8 cellular contexts compared by ENCODE assay signal in the genomic region with DNA sequence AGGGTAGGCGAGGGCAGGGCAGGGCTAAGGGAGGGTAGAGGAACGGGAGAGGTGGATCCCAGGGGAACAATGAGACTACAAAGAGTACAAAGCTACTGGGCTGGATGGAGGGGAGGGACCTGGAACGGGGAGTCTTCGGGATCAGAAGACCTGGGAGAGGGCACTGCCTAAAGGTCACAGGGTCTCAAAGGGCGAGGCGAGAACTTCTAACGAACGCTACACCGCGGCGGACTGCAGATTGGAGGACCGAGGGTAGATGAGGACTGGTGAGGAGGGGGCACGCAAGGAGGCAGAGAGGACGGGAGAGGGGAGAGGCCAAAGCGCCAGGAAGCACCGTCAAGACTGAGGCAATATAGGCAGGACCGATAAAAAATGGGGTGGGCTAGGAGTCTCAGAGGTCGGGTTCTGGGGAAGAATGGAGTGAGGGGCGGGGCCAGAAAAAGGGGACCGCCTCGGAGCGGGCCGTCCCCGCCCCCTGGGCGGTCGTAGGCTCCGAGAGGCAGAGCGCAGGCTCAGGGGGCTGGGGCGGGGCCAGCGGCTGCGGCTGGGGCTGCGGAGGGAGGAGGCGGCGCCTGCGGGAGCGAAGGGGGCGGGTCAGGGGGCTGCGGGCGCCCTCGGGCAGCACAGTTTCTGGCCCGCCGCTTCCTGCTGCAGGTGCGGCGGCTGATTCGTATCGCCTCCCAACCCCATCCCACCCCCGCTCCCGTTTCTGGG. TPM values are rescaled to one million over a fixed set of nuclear protein-coding genes. Genes with fewer than 3 reads are reported as not detected.
DNase-seq lines count a peak whose midpoint lies in the region; ATAC-seq and TF ChIP-seq lines count a peak whose summit lies in the region.

No MANE protein-coding gene starts in this region.

- H4K91ac ChIP-seq in trophoblast cell (ENCODE audit: low read depth, low read length) = peak overlapping the region; percentile 59

- H3K79me1 ChIP-seq in trophoblast cell (ENCODE audit: low read length) = peaks cover 46% of the 10 kb centered on the region

- H3K36me3 ChIP-seq in HUES64 (ENCODE audit: insufficient read depth, low read length) = no peaks in the 10 kb centered on the region
- no peaks in the 10 kb centered on the region for H3K36me3 ChIP-seq in cardiac muscle cell
- no peaks in the 10 kb centered on the region for H3K36me3 ChIP-seq in trophoblast cell (ENCODE audit: control insufficient read depth in 1 of 2, insufficient read depth in 2 of 2, low read length in 2 of 2)
- H3K36me3 ChIP-seq in thoracic aorta = no peaks in the 10 kb centered on the region

- H3K4me1 ChIP-seq in HUES64 (ENCODE audit: insufficient read depth, low read length) = no peaks in the 10 kb centered on the region
- peaks cover 28% of the 10 kb centered on the region for H3K4me1 ChIP-seq in cardiac muscle cell (ENCODE audit: low read depth)
- peaks cover 19 to 35% of the 10 kb centered on the region in 2 experiments for H3K4me1 ChIP-seq in trophoblast cell (ENCODE audit: control insufficient read depth in 1 of 2, insufficient read depth in 2 of 2, low read length in 2 of 2)
- peaks cover 11 to 36% of the 10 kb centered on the region in 2 donors for H3K4me1 ChIP-seq in thoracic aorta (ENCODE audit: control insufficient read depth in 1 of 2, low read depth in 2 of 2)

- H2AK5ac ChIP-seq in trophoblast cell (ENCODE audit: low read length) = peak overlapping the region; percentile 67

- H4K8ac ChIP-seq in trophoblast cell (ENCODE audit: low read depth, low read length) = peak overlapping the region; percentile 79

- peak overlapping the region; percentile 78 for H3K27ac Mint-ChIP-seq in activated T-helper 17 cell treated with anti-CD3 and anti-CD28 coated beads, Interleukin-2, amount 50 U/mL, for 72 hours

- ATAC-seq in activated T-helper 17 cell treated with anti-CD3 and anti-CD28 coated beads, Interleukin-2, amount 50 U/mL, for 72 hours (replicated peaks) = peak; percentile 38
- ATAC-seq in thoracic aorta (ENCODE audit: insufficient number of reproducible peaks, low FRiP score, low read depth) = no peak
- no peak for ATAC-seq in HG03196 (IDR thresholded peaks at IDR 0.05; ENCODE audit: unreplicated experiment)

- peaks cover 43% of the 10 kb centered on the region for H3K27me3 Mint-ChIP-seq in activated T-helper 17 cell treated with anti-CD3 and anti-CD28 coated beads, Interleukin-2, amount 50 U/mL, for 72 hours

- H3K36me3 Mint-ChIP-seq in activated T-helper 17 cell treated with anti-CD3 and anti-CD28 coated beads, Interleukin-2, amount 50 U/mL, for 72 hours (ENCODE audit: low read depth) = peaks cover 49% of the 10 kb centered on the region

- peak overlapping the region; percentile 58 for H3K14ac ChIP-seq in trophoblast cell (ENCODE audit: low read length)

- peak overlapping the region; percentile 24 for H4K12ac ChIP-seq in trophoblast cell (ENCODE audit: low read depth, low read length)

- peaks cover 25% of the 10 kb centered on the region for H3K79me2 ChIP-seq in trophoblast cell (ENCODE audit: control insufficient read depth, insufficient read depth, low read length, poor library complexity)

- H3K4me3 Mint-ChIP-seq in activated T-helper 17 cell treated with anti-CD3 and anti-CD28 coated beads, Interleukin-2, amount 50 U/mL, for 72 hours = peak overlapping the region; percentile 82

- H3K4me2 ChIP-seq in trophoblast cell (ENCODE audit: low read length) = peak overlapping the region; percentile 65

- peaks cover 45% of the 10 kb centered on the region for H3K4me1 Mint-ChIP-seq in activated T-helper 17 cell treated with anti-CD3 and anti-CD28 coated beads, Interleukin-2, amount 50 U/mL, for 72 hours

- no peak overlapping the region for H3K23ac ChIP-seq in trophoblast cell (ENCODE audit: low read length)

- H3K9me3 ChIP-seq in HUES64 (ENCODE audit: insufficient read depth, low read depth, low read length) = peaks cover 22% of the 10 kb centered on the region; the same call in 1 of the 2 replicates
- H3K9me3 ChIP-seq in cardiac muscle cell (ENCODE audit: low read depth) = no peaks in the 10 kb centered on the region
- peaks cover 2% of the 10 kb centered on the region for H3K9me3 ChIP-seq in trophoblast cell (ENCODE audit: insufficient read depth, low read depth, low read length)
- H3K9me3 ChIP-seq in thoracic aorta = no peaks in the 10 kb centered on the region

- peak overlapping the region; percentile 62 for H3K18ac ChIP-seq in trophoblast cell (ENCODE audit: low read length)

- H3K27me3 ChIP-seq in HUES64 (ENCODE audit: insufficient read depth, low read length) = peaks cover 19% of the 10 kb centered on the region
- H3K27me3 ChIP-seq in cardiac muscle cell = no peaks in the 10 kb centered on the region
- no peaks in the 10 kb centered on the region for H3K27me3 ChIP-seq in trophoblast cell (ENCODE audit: insufficient read depth, low read length)
- peaks cover 15% of the 10 kb centered on the region for H3K27me3 ChIP-seq in thoracic aorta (replicated peaks; ENCODE audit: insufficient read depth)

- TF ChIP-seq CTCF in GM12875 (IDR thresholded peaks at IDR 0.05; ENCODE audit: borderline replicate concordance, insufficient read depth, low read depth, low read length) (no peak), cardiac muscle cell (IDR thresholded peaks at IDR 0.05; ENCODE audit: low read depth, low read length) (no peak), thoracic aorta (IDR thresholded peaks at IDR 0.05) (no peak)

- 40% methylated on average over 48 of the region's 48 CpGs for WGBS in HUES64
- no CpG with 5 or more reads among the region's 48 CpGs for WGBS in trophoblast cell (ENCODE audit: extremely low coverage, insufficient coverage, insufficient read length)

- H2BK12ac ChIP-seq in trophoblast cell (ENCODE audit: low read length) = no peak overlapping the region

- peak overlapping the region; percentile 51 for H3K9ac ChIP-seq in HUES64 (ENCODE audit: low read depth, low read length)
- peak overlapping the region; percentile 84 for H3K9ac ChIP-seq in trophoblast cell (ENCODE audit: low read length)

- peak overlapping the region; percentile 68 for H2BK5ac ChIP-seq in trophoblast cell (ENCODE audit: low read depth, low read length, poor library complexity)

- peak overlapping the region; percentile 7; the same call in 1 of the 2 replicates for H3K27ac ChIP-seq in HUES64 (ENCODE audit: low read depth, low read length)
- H3K27ac ChIP-seq in cardiac muscle cell = peak overlapping the region; percentile 57
- peak overlapping the region; percentile 100 for H3K27ac ChIP-seq in trophoblast cell (ENCODE audit: low read depth, low read length)
- H3K27ac ChIP-seq in thoracic aorta = no peak overlapping the region

- H2BK120ac ChIP-seq in trophoblast cell (ENCODE audit: insufficient read depth, low read length, poor library complexity) = peak overlapping the region; percentile 16

- no peaks in the 10 kb centered on the region for H3K9me3 Mint-ChIP-seq in activated T-helper 17 cell treated with anti-CD3 and anti-CD28 coated beads, Interleukin-2, amount 50 U/mL, for 72 hours

- H3K4me3 ChIP-seq in GM12875 (ENCODE audit: low read depth, low read length) (peak overlapping the region; percentile 57), HUES64 (ENCODE audit: low read length) (peak overlapping the region; percentile 56), cardiac muscle cell (peak overlapping the region; percentile 46), trophoblast cell (ENCODE audit: low read depth, low read length) (peak overlapping the region; percentile 83), thoracic aorta (peak overlapping the region; percentile 57)

- DNase-seq in OCI-M1 (lab: John Stamatoyannopoulos, UW) (peak; percentile 85), cardiac muscle cell (ENCODE audit: low read depth in 1 of 2, low spot score in 1 of 2) (peak; percentile 75 to 96), trophoblast cell (peak; percentile 88 to 89), thoracic aorta (ENCODE audit: low spot score) (no peak)

- H3K4ac ChIP-seq in trophoblast cell (ENCODE audit: low read depth, low read length) = peak overlapping the region; percentile 3

- peak overlapping the region; percentile 12 for H2AFZ ChIP-seq in trophoblast cell (ENCODE audit: insufficient read depth, low read length, poor library complexity)

RNA-seq across cellular contexts. Expression of a gene that starts 1.3 kb away (rescaled TPM):
- polyA plus RNA-seq in HUES64 (2013, experiment 1 of 2) = 2.2 TPM
- polyA plus RNA-seq in HUES64 (2013, experiment 2 of 2) = 2.5 TPM
- 10 to 100 TPM; 12.8 to 18.8 TPM for total RNA-seq in activated T-helper 17 cell treated with anti-CD3 and anti-CD28 coated beads, Interleukin-2, amount 50 U/mL, for 72 hours
- total RNA-seq in cardiac muscle cell (6.9 and 8.2 TPM in 2 replicates), thoracic aorta (1 to 10 TPM; 1.3 to 4.2 TPM)
- 4.3 and 6.9 TPM in 2 replicates for polyA plus RNA-seq in cardiac muscle cell
- 22.5 and 22.6 TPM in 2 replicates for polyA plus RNA-seq in trophoblast cell (2013)

RNA-seq across cellular contexts. Expression of a gene that starts 34.9 kb away (rescaled TPM):
- not detected for polyA plus RNA-seq in HUES64 (2013, experiment 1 of 2)
- polyA plus RNA-seq in HUES64 (2013, experiment 2 of 2) = not detected
- 10 to 100 TPM; 54.6 to 86.0 TPM for total RNA-seq in activated T-helper 17 cell treated with anti-CD3 and anti-CD28 coated beads, Interleukin-2, amount 50 U/mL, for 72 hours
- total RNA-seq in cardiac muscle cell = 0.32 and 3.5 TPM in 2 replicates
- polyA plus RNA-seq in cardiac muscle cell = 0.53 and 1.8 TPM in 2 replicates
- 0.25 and 0.26 TPM in 2 replicates for polyA plus RNA-seq in trophoblast cell (2013)
- total RNA-seq in thoracic aorta = not detected

RNA-seq across cellular contexts. Expression of a gene that starts 45.7 kb away (rescaled TPM):
- polyA plus RNA-seq in HUES64 (2013, experiment 1 of 2) = 22.2 TPM
- 22.1 TPM for polyA plus RNA-seq in HUES64 (2013, experiment 2 of 2)
- 10 to 100 TPM; 58.3 to 81.3 TPM for total RNA-seq in activated T-helper 17 cell treated with anti-CD3 and anti-CD28 coated beads, Interleukin-2, amount 50 U/mL, for 72 hours
- total RNA-seq in cardiac muscle cell = 58.4 and 60.1 TPM in 2 replicates
- polyA plus RNA-seq in cardiac muscle cell = 58.3 and 62.0 TPM in 2 replicates
- polyA plus RNA-seq in trophoblast cell (2013) = 21.2 and 22.6 TPM in 2 replicates
- 100 to 1,000 TPM; 113 to 138 TPM for total RNA-seq in thoracic aorta

RNA-seq across cellular contexts. Expression of a gene that starts 53.6 kb away (rescaled TPM):
- 71.8 TPM for polyA plus RNA-seq in HUES64 (2013, experiment 1 of 2)
- 72.6 TPM for polyA plus RNA-seq in HUES64 (2013, experiment 2 of 2)
- total RNA-seq in activated T-helper 17 cell treated with anti-CD3 and anti-CD28 coated beads, Interleukin-2, amount 50 U/mL, for 72 hours = 100 to 1,000 TPM; 146 to 202 TPM
- total RNA-seq in cardiac muscle cell (70.7 and 73.8 TPM in 2 replicates), thoracic aorta (10 to 100 TPM; 12.8 to 39.5 TPM)
- polyA plus RNA-seq in cardiac muscle cell = 62.3 and 74.3 TPM in 2 replicates
- polyA plus RNA-seq in trophoblast cell (2013) = 42.3 and 44.2 TPM in 2 replicates

Comparison
In these comparisons a context has a peak if more than half of its experiments do, and no peak if none do; other contexts are left out.
1. H3K27ac ChIP-seq: peak in HUES64 (single experiment), cardiac muscle cell (single experiment) and trophoblast cell (single experiment); none in thoracic aorta (0 of 2).
2. RNA of a gene that starts 34.9 kb away (total RNA-seq): 54.6 to 86.0 TPM in activated T-helper 17 cell treated with anti-CD3 and anti-CD28 coated beads, Interleukin-2, amount 50 U/mL, for 72 hours; 0.32 to 3.5 TPM in cardiac muscle cell and not detected in thoracic aorta; every median in the first group is over 10 times any median in the second.
3. Peak in every context shown above with its lines, with median percentiles within 50 percentile points of each other: H3K4me3 ChIP-seq.